Comparison of ENCODE assay signal across 8 cellular contexts in genomic region chr3:55486101-55486856, GRCh38. TPM values are rescaled to one million over a fixed set of nuclear protein-coding genes. Genes with fewer than 3 reads are reported as not detected.
A peak's percentile ranks its signal among the peaks of the same experiment; 100 is the strongest.
DNase-seq lines count a peak whose midpoint lies in the region; ATAC-seq and TF ChIP-seq lines count a peak whose summit lies in the region.

No MANE protein-coding gene starts in this region.

- CTCF ChIA-PET in CD4-positive, alpha-beta T cell (lab: Charles Lee), result no interaction called here

- peaks cover 72% of the 10 kb centered on the region for H3K27me3 Mint-ChIP-seq in CD4-positive, alpha-beta T cell
- H3K27me3 Mint-ChIP-seq in brain, result peaks cover 100% of the 10 kb centered on the region

- H3K36me3 ChIP-seq in kidney epithelial cell (ENCODE audit: control insufficient read depth, insufficient read depth, low read length) (no peaks in the 10 kb centered on the region), subcutaneous abdominal adipose tissue (ENCODE audit: control insufficient read depth in 5 of 5, insufficient read depth in 5 of 5, low read length in 5 of 5) (no peaks in the 10 kb centered on the region)

- peak overlapping the region; percentile 75 for H3K4me3 Mint-ChIP-seq in CD4-positive, alpha-beta T cell
- H3K4me3 Mint-ChIP-seq in brain, result peak overlapping the region; percentile 86 to 97 (median 94)

- no peak overlapping the region for H3K27ac Mint-ChIP-seq in CD4-positive, alpha-beta T cell
- peak overlapping the region; percentile 49 to 96 (median 90) for H3K27ac Mint-ChIP-seq in brain

- H3K9ac ChIP-seq in subcutaneous abdominal adipose tissue (ENCODE audit: low read length in 5 of 5), result peak overlapping the region in 2 of 5 donors; percentile 20 to 35

- no peak overlapping the region for H3K27ac ChIP-seq in CD4-positive, alpha-beta T cell (ENCODE audit: low read depth, low read length)
- H3K27ac ChIP-seq in subcutaneous abdominal adipose tissue (ENCODE audit: low read depth, low read length), result peak overlapping the region; percentile 16

- peak overlapping the region; percentile 70 for H3K4me3 ChIP-seq in kidney epithelial cell (ENCODE audit: low read depth, low read length)
- peak overlapping the region; percentile 52 to 82 (median 71) for H3K4me3 ChIP-seq in subcutaneous abdominal adipose tissue (ENCODE audit: low read depth in 1 of 5, low read length in 5 of 5)

- POLR2A ChIA-PET in CD4-positive, alpha-beta T cell (lab: Charles Lee), result no interaction called here

- H3K36me3 Mint-ChIP-seq in CD4-positive, alpha-beta T cell (ENCODE audit: low read depth), result no peaks in the 10 kb centered on the region
- no peaks in the 10 kb centered on the region for H3K36me3 Mint-ChIP-seq in brain

- no peaks in the 10 kb centered on the region for H3K9me3 ChIP-seq in CD4-positive, alpha-beta T cell (ENCODE audit: control insufficient read depth, low read length)
- H3K9me3 ChIP-seq in subcutaneous abdominal adipose tissue (ENCODE audit: control insufficient read depth in 5 of 5, low read length in 5 of 5), result no peaks in the 10 kb centered on the region

- peaks cover 13% of the 10 kb centered on the region for H3K4me1 Mint-ChIP-seq in CD4-positive, alpha-beta T cell (ENCODE audit: low read depth)
- H3K4me1 Mint-ChIP-seq in brain, result peaks cover 72% of the 10 kb centered on the region

- intact Hi-C loops in CD4-positive, alpha-beta T cell (cut with DNase I, micrococcal nuclease), result loop anchor here in 1 of 2 experiments (5.0 to 10.0 kb wide), 2 partner anchors 239 to 766 kb away; no protein-coding TSS in a partner anchor

- no peak for TF ChIP-seq CTCF in CD4-positive, alpha-beta T cell (IDR thresholded peaks at IDR 0.05)
- TF ChIP-seq CTCF in brain (conservative IDR thresholded peaks at IDR 0.05) (no peak), kidney epithelial cell (IDR thresholded peaks at IDR 0.05; ENCODE audit: insufficient read depth, low read length, poor library complexity, severe bottlenecking) (no peak)

- peaks cover 90% of the 10 kb centered on the region for H3K27me3 ChIP-seq in CD4-positive, alpha-beta T cell (ENCODE audit: control insufficient read depth, insufficient read depth, low read length)
- H3K27me3 ChIP-seq in kidney epithelial cell (ENCODE audit: control insufficient read depth, insufficient read depth, low read length) (no peaks in the 10 kb centered on the region), subcutaneous abdominal adipose tissue (ENCODE audit: control insufficient read depth in 5 of 5, insufficient read depth in 4 of 5, low read length in 5 of 5) (peaks cover 27 to 65% (median 49%) of the 10 kb centered on the region in 5 donors)

- DNase-seq in CD4-positive, alpha-beta T cell, result no peak
- DNase-seq in LHCN-M2 (ENCODE audit: low read depth), result peak; percentile 79
- no peak for DNase-seq in kidney epithelial cell (ENCODE audit: low read depth)
- no peak for DNase-seq in NCI-H128 (lab: John Stamatoyannopoulos, UW; ENCODE audit: unreplicated experiment)

- H3K9me3 Mint-ChIP-seq in CD4-positive, alpha-beta T cell, result no peaks in the 10 kb centered on the region
- peaks cover 0 to 5% (median 0%) of the 10 kb centered on the region in 5 experiments for H3K9me3 Mint-ChIP-seq in brain

- peaks cover 3 to 64% (median 54%) of the 10 kb centered on the region in 5 donors for H3K4me1 ChIP-seq in subcutaneous abdominal adipose tissue (ENCODE audit: control insufficient read depth in 5 of 5, insufficient read depth in 5 of 5, low read length in 5 of 5)

- ATAC-seq in CD4-positive, alpha-beta T cell (ENCODE audit: poor library complexity), result no peak
- ATAC-seq in HG03565 (IDR thresholded peaks at IDR 0.05; ENCODE audit: unreplicated experiment), result no peak
- ATAC-seq in GM21528 (IDR thresholded peaks at IDR 0.05; ENCODE audit: low FRiP score, unreplicated experiment), result no peak

RNA-seq across cellular contexts. Expression of gene WNT5A, which starts 0.8 kb away (rescaled TPM):
- under 1 TPM in 1 of 2 experiments, not detected in 1; 0.06 TPM for total RNA-seq in CD4-positive, alpha-beta T cell
- total RNA-seq in LHCN-M2 (2014; rRNA removed), result 173 and 180 TPM in 2 replicates
- polyA plus RNA-seq in LHCN-M2 (2012), result 56.0 TPM
- 0.34 TPM for polyA plus RNA-seq in brain (ENCODE audit: insufficient read depth, low read depth, low replicate concordance)
- total RNA-seq in kidney epithelial cell, result 10.7 and 16.4 TPM in 2 replicates
